ENCODE assay signal across 10 cellular contexts in genomic region chr3:132283440-132283839, GRCh38. TPM values are rescaled to one million over a fixed set of nuclear protein-coding genes. Genes with fewer than 3 reads are reported as not detected.
DNase-seq lines count a peak whose midpoint lies in the region; TF ChIP-seq lines count a peak whose summit lies in the region.
"Had no signal": no experiment of that assay in that cellular context is flagged by ENCODE, and none has a peak within 500 bp of the region (broad histone marks: within the 10 kb centered on the region; RNA-seq: fewer than 3 reads in every experiment).

No MANE protein-coding gene starts in this region.

- BruUV-seq in Calu3 (replicated peaks; lab: Mats Ljungman, UMichigan): no TSS peak

- H3K9me3 Mint-ChIP-seq in Calu3 (ENCODE audit: low read depth, unreplicated experiment) (peaks cover 7% of the 10 kb centered on the region), mesothelial cell of epicardium (peaks cover 12% of the 10 kb centered on the region)

- H3K27ac Mint-ChIP-seq in Calu3 (ENCODE audit: unreplicated experiment): peak overlapping the region; percentile 7
- peak overlapping the region; percentile 75 for H3K27ac Mint-ChIP-seq in mesothelial cell of epicardium

- intact Hi-C loops in Calu3 (cut with micrococcal nuclease; ENCODE audit: unreplicated experiment): loop anchor here (2.0 kb wide), 1 partner anchor 23 kb away; no protein-coding TSS in a partner anchor

- no peak overlapping the region for H3K4me3 ChIP-seq in HL-60 (replicated peaks; ENCODE audit: insufficient read depth, low read length)
- H3K4me3 ChIP-seq: SK-N-MC had no signal

- peak; percentile 37 for DNase-seq in Calu3
- DNase-seq in HL-60 (ENCODE audit: low read depth in 1 of 2, low spot score in 1 of 2): peak; percentile 95 to 96
- peak; percentile 7 for DNase-seq in astrocyte of the hippocampus (ENCODE audit: low read depth, low spot score)
- no peak for DNase-seq in mesothelial cell of epicardium (ENCODE audit: low spot score in 2 of 2, unreplicated experiment in 2 of 2)
- DNase-seq in NCI-H1694 treated with DMSO at 0.1 percent for 48 hours (lab: John Stamatoyannopoulos, UW): no peak
- no peak for DNase-seq in NCI-H2081 treated with DMSO at 0.1 percent for 48 hours (lab: John Stamatoyannopoulos, UW)
- no peak for DNase-seq in T-helper 9 cell
- no peak for DNase-seq in NCI-H1105 treated with DMSO at 0.1 percent for 48 hours (lab: John Stamatoyannopoulos, UW)

- no peaks in the 10 kb centered on the region for H3K27me3 ChIP-seq in HL-60 (ENCODE audit: insufficient read depth, poor library complexity, severe bottlenecking)

- CTCF ChIA-PET in Calu3 (lab: Charles Lee): interaction anchor here (0.6 to 2.6 kb wide), 6 partner anchors 9 to 303 kb away, joined by 3 to 15 read pairs (median 6); partner anchors contain the start of gene ACP3

- no peak overlapping the region for H3K4me3 Mint-ChIP-seq in Calu3 (ENCODE audit: low read depth, unreplicated experiment)
- H3K4me3 Mint-ChIP-seq in mesothelial cell of epicardium: no peak overlapping the region
- H3K4me3 Mint-ChIP-seq: central memory CD8-positive, alpha-beta T cell had no signal

- H3K36me3 Mint-ChIP-seq in Calu3 (ENCODE audit: insufficient read depth, unreplicated experiment) (no peaks in the 10 kb centered on the region), mesothelial cell of epicardium (peaks cover 8% of the 10 kb centered on the region)

- peak overlapping the region; percentile 69 for H3K27ac ChIP-seq in HL-60 (replicated peaks)
- H3K27ac ChIP-seq: SK-N-MC had no signal

- TF ChIP-seq CTCF in Calu3 (IDR thresholded peaks at IDR 0.05; ENCODE audit: unreplicated experiment) (no peak), HL-60 (IDR thresholded peaks at IDR 0.05; ENCODE audit: insufficient read depth, low read length) (no peak), mesothelial cell of epicardium (IDR thresholded peaks at IDR 0.05; ENCODE audit: unreplicated experiment) (no peak)

- H3K27me3 Mint-ChIP-seq in Calu3 (ENCODE audit: unreplicated experiment): no peaks in the 10 kb centered on the region
- H3K27me3 Mint-ChIP-seq in mesothelial cell of epicardium (ENCODE audit: low read depth): no peaks in the 10 kb centered on the region

- H3K4me1 Mint-ChIP-seq in Calu3 (ENCODE audit: low read depth, unreplicated experiment) (peaks cover 29% of the 10 kb centered on the region), mesothelial cell of epicardium (peaks cover 44% of the 10 kb centered on the region)
- H3K4me1 Mint-ChIP-seq: central memory CD8-positive, alpha-beta T cell had no signal

RNA-seq across cellular contexts. Expression of gene ACP3, which starts 33.8 kb away (rescaled TPM):
- total RNA-seq in Calu3 (2022) (3.8 and 5.8 TPM in 2 replicates), mesothelial cell of epicardium (25.5 to 28.0 TPM (median 27.8 TPM) in 3 replicates)

Comparison
In these comparisons a context has a peak if more than half of its experiments do, and no peak if none do; other contexts are left out.
1. DNase-seq: peak in Calu3 (single experiment), HL-60 (2 of 2) and astrocyte of the hippocampus (single experiment); none in mesothelial cell of epicardium (0 of 2), NCI-H1694 treated with DMSO at 0.1 percent for 48 hours (single experiment), NCI-H2081 treated with DMSO at 0.1 percent for 48 hours (single experiment), T-helper 9 cell (single experiment) and NCI-H1105 treated with DMSO at 0.1 percent for 48 hours (single experiment).